Comparison of ENCODE assay signal across 8 cellular contexts in the genomic region with DNA sequence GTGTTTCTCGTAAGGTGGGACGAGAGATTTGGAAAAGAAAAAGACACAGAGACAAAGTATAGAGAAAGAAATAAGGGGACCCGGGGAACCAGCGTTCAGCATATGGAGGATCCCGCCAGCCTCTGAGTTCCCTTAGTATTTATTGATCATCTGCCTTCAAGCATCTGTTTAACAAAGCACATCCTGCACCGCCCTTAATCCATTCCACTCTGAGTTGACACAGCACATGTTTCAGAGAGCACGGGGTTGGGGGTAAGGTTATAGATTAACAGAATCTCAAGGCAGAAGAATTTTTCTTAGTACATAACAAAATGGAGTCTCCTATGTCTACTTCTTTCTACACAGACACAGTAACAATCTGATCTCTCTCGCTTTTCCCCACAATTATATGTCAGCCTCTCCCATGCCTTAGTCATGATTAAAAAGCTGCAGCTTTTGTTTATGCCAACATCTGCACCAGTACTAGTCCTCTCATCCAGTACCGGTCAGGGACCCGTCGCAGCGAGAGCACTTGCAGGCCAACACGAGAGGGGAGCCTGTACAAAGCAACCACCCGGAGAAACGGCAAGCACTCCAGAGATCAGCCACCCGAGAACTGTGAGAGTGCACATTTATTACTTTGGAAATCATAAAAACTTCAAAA. TPM values are rescaled to one million over a fixed set of nuclear protein-coding genes. Genes with fewer than 3 reads are reported as not detected.
DNase-seq lines count a peak whose midpoint lies in the region; ATAC-seq, FAIRE-seq and TF ChIP-seq lines count a peak whose summit lies in the region.
"Not testable (repeated sequence)": the region's sequence is repeated elsewhere in the genome, so short reads cannot be mapped to it uniquely, and the experiment has no call there.

No MANE protein-coding gene starts in this region.

- H3K4me3 Mint-ChIP-seq in Caco-2 (ENCODE audit: unreplicated experiment): peak overlapping the region; percentile 61

- H3K27ac Mint-ChIP-seq in Caco-2 (ENCODE audit: unreplicated experiment): peak overlapping the region; percentile 83

- TF ChIP-seq CTCF in Caco-2 (IDR thresholded peaks at IDR 0.05; ENCODE audit: insufficient read depth in 1 of 2, low read depth in 1 of 2, low read length in 1 of 2, severe bottlenecking in 1 of 2, unreplicated experiment in 1 of 2); body of pancreas (IDR thresholded peaks at IDR 0.05); kidney (IDR thresholded peaks at IDR 0.05; ENCODE audit: borderline replicate concordance, extremely low read depth, insufficient read depth); lower lobe of right lung (IDR thresholded peaks at IDR 0.05); pancreas (IDR thresholded peaks at IDR 0.05); upper lobe of right lung (IDR thresholded peaks at IDR 0.05): not testable (repeated sequence)

- FAIRE-seq in kidney (lab: Jason Lieb, UNC); pancreas (lab: Jason Lieb, UNC): not testable (repeated sequence)

- WGBS in body of pancreas, 2 donors: 28 to 33% methylated on average over 16 of the region's 16 CpGs
- 26 to 27% methylated on average over 16 of the region's 16 CpGs for WGBS in pancreas, 2 donors

- not testable (repeated sequence) for H3K27me3 Mint-ChIP-seq in Caco-2 (ENCODE audit: insufficient read depth, unreplicated experiment)

- TSS peak; percentile 49 for BruUV-seq in Caco-2 (replicated peaks; lab: Mats Ljungman, UMichigan)

- H3K4me3 ChIP-seq in Caco-2 (ENCODE audit: low read depth, low read length) (peak overlapping the region; percentile 5; the same call in 1 of the 2 replicates), kidney (ENCODE audit: low read length in 2 of 2) (peak overlapping the region in 1 of 2 donors; percentile 13)
- not testable (repeated sequence) for H3K4me3 ChIP-seq in body of pancreas, lower lobe of right lung, pancreas, upper lobe of right lung

- H3K36me3 Mint-ChIP-seq in Caco-2 (ENCODE audit: insufficient read depth, unreplicated experiment): peaks cover 12% of the 10 kb centered on the region

- CTCF ChIA-PET in Caco-2 (lab: Charles Lee): not testable (repeated sequence)

- POLR2A ChIA-PET in Caco-2 (lab: Charles Lee): not testable (repeated sequence)

- peak overlapping the region; percentile 36 to 66 (median 55) for H3K27ac ChIP-seq in body of pancreas
- H3K27ac ChIP-seq in kidney (ENCODE audit: low read depth in 2 of 2, low read length in 2 of 2): peak overlapping the region; percentile 45 to 76
- not testable (repeated sequence) for H3K27ac ChIP-seq in lower lobe of right lung, upper lobe of right lung
- H3K27ac ChIP-seq in pancreas: peak overlapping the region in 2 of 4 donors; percentile 34 to 54

- DNase-seq in Caco-2 (peak; percentile 55 to 73), HK-2 (ENCODE audit: unreplicated experiment) (peak; percentile 28), NCI-H345 (lab: John Stamatoyannopoulos, UW) (peak; percentile 6), body of pancreas (peak; percentile 27 to 42 (median 34)), pancreas (peak in 2 of 6 donors; percentile 24 to 30)
- not testable (repeated sequence) for DNase-seq in kidney, lower lobe of right lung, upper lobe of right lung

- H3K4me1 Mint-ChIP-seq in Caco-2 (ENCODE audit: low read depth, unreplicated experiment): peaks cover 33% of the 10 kb centered on the region

- H3K27me3 ChIP-seq in Caco-2 (replicated peaks; ENCODE audit: control insufficient read depth, insufficient read depth, low read length); body of pancreas; lower lobe of right lung (ENCODE audit: low read depth); pancreas; upper lobe of right lung: not testable (repeated sequence)

- intact Hi-C loops in Caco-2 (cut with micrococcal nuclease; ENCODE audit: unreplicated experiment): loop anchor here (1.0 to 5.0 kb wide), 4 partner anchors 63 to 601 kb away; no protein-coding TSS in a partner anchor
- intact Hi-C loops in body of pancreas (cut with DNase I); kidney (cut with DNase I); lower lobe of right lung (cut with DNase I); pancreas (cut with DNase I); upper lobe of right lung (cut with DNase I): not testable (repeated sequence)

- TF ChIP-seq POLR2A in body of pancreas (IDR thresholded peaks at IDR 0.05): not testable (repeated sequence)

- not testable (repeated sequence) for H3K9ac ChIP-seq in kidney (ENCODE audit: low read length in 2 of 2)

- ATAC-seq in body of pancreas (peak; percentile 54), lower lobe of right lung (peak; percentile 25 to 56), pancreas (peak; percentile 61 to 75 (median 64)), upper lobe of right lung (peak; percentile 37)

- not testable (repeated sequence) for H3K9me3 ChIP-seq in Caco-2; body of pancreas; kidney (ENCODE audit: control insufficient read depth in 1 of 2, low read length in 2 of 2); lower lobe of right lung; pancreas; upper lobe of right lung

- not testable (repeated sequence) for H3K9me3 Mint-ChIP-seq in Caco-2 (ENCODE audit: unreplicated experiment)

- H3K36me3 ChIP-seq in Caco-2 (ENCODE audit: control insufficient read depth, insufficient read depth, low read length); body of pancreas (replicated peaks in 1 of 2; ENCODE audit: insufficient read depth in 1 of 2, low read depth in 2 of 2); kidney (ENCODE audit: control insufficient read depth in 1 of 2, insufficient read depth in 2 of 2, low read length in 2 of 2); lower lobe of right lung; pancreas; upper lobe of right lung: not testable (repeated sequence)

- peaks cover 31% of the 10 kb centered on the region for H3K4me1 ChIP-seq in Caco-2
- peaks cover 41% of the 10 kb centered on the region for H3K4me1 ChIP-seq in body of pancreas
- H3K4me1 ChIP-seq in kidney (ENCODE audit: control insufficient read depth in 1 of 2, insufficient read depth in 1 of 2, low read depth in 1 of 2, low read length in 2 of 2): peaks cover 9 to 25% of the 10 kb centered on the region in 2 donors
- H3K4me1 ChIP-seq in lower lobe of right lung, upper lobe of right lung: not testable (repeated sequence)
- H3K4me1 ChIP-seq in pancreas: peaks cover 17 to 28% (median 20%) of the 10 kb centered on the region in 3 donors

RNA-seq across cellular contexts. Expression of gene FANCC, which starts 47.6 kb away (rescaled TPM):
- total RNA-seq in Caco-2 (2022) (24.3 and 29.2 TPM in 2 replicates), body of pancreas (10 to 100 TPM in 1 of 2 donors, 1 to 10 TPM in 1; 7.5 to 12.5 TPM), kidney (10.8 TPM), lower lobe of right lung (11.3 TPM), pancreas (1 to 10 TPM; 4.1 to 9.9 (median 5.1) TPM), upper lobe of right lung (13.5 TPM)
- polyA plus RNA-seq in kidney (ENCODE audit: insufficient read depth, low read depth, low replicate concordance) (7.5 TPM), pancreas (1 to 10 TPM; 3.8 to 4.1 TPM)
